ENCODE assay signal across 9 cellular contexts in the genomic region with DNA sequence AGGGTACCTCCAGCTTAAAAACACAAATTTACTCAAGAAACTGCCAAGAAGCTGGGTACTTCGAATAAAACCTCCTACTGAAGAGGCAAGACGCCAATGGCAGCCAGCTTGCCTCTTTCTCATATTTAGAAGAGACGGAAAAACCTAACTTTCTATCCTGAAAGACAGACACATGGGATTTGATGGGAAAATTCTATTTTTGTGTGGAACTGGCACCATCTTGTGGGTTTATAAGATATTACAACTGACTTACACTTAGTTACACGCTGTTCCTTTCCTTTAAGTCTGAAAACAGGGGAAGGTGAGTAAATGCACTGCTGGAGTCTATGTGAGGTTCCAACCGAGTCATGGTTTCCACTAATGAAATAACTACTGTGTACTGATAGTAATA. TPM values are rescaled to one million over a fixed set of nuclear protein-coding genes. Genes with fewer than 3 reads are reported as not detected.
DNase-seq lines count a peak whose midpoint lies in the region; ATAC-seq, FAIRE-seq and TF ChIP-seq lines count a peak whose summit lies in the region.
"Had no signal": no experiment of that assay in that cellular context is flagged by ENCODE, and none has a peak within 500 bp of the region (broad histone marks: within the 10 kb centered on the region; RNA-seq: fewer than 3 reads in every experiment).

No MANE protein-coding gene starts in this region.

- H4K20me1 ChIP-seq in GM23248 (ENCODE audit: insufficient read depth) (no peaks in the 10 kb centered on the region), Karpas-422 (ENCODE audit: insufficient read depth, low read depth, low read length) (no peaks in the 10 kb centered on the region)

- H3K4me2 ChIP-seq in GM23248 (ENCODE audit: unreplicated experiment), result no peak overlapping the region
- no peak overlapping the region for H3K4me2 ChIP-seq in Karpas-422 (ENCODE audit: low read depth, low read length, poor library complexity, severe bottlenecking)

- peak; percentile 28 for FAIRE-seq in frontal cortex (lab: Jason Lieb, UNC)
- FAIRE-seq: colon had no signal

- CTCF ChIA-PET in A673 (lab: Charles Lee), result interaction anchor here (0.8 to 1.8 kb wide), 3 partner anchors 1111 to 1340 kb away, joined by 3 to 6 read pairs (median 3); no protein-coding TSS in a partner anchor

- no peaks in the 10 kb centered on the region for H3K9me2 ChIP-seq in GM23248 (ENCODE audit: insufficient read depth)
- H3K9me2 ChIP-seq in Karpas-422 (replicated peaks; ENCODE audit: insufficient read depth, low read length), result no peaks in the 10 kb centered on the region

- H3K9ac ChIP-seq in GM23248 (no peak overlapping the region), SK-N-MC (ENCODE audit: insufficient read length) (peak overlapping the region; percentile 12), Karpas-422 (ENCODE audit: low read length) (no peak overlapping the region)

- no peak overlapping the region for H2AFZ ChIP-seq in GM23248
- H2AFZ ChIP-seq in Karpas-422 (ENCODE audit: low read length), result no peak overlapping the region

- in situ Hi-C loops in GM23248 (cut with MboI), result no loop called here

- H3K4me1 ChIP-seq in A673 (ENCODE audit: insufficient read depth, low read length, poor library complexity, severe bottlenecking) (peaks cover 10% of the 10 kb centered on the region), GM23248 (ENCODE audit: insufficient read depth) (no peaks in the 10 kb centered on the region), Karpas-422 (ENCODE audit: low read length) (no peaks in the 10 kb centered on the region)

- intact Hi-C loops in A673 (cut with micrococcal nuclease; ENCODE audit: unreplicated experiment), result loop anchor here (1.0 to 5.0 kb wide), 3 partner anchors 1108 to 1250 kb away; no protein-coding TSS in a partner anchor
- intact Hi-C loops in activated T-helper 1 cell treated with anti-CD3 and anti-CD28 coated beads, Interleukin-12 subunit alpha, Interleukin-12 subunit beta, Interleukin-2, Interleukin-4 antibody, amounts not matched to agents 30 ng/mL and 10 ng/mL and 1 ng/mL, durations not matched to agents 14 hours and 24 hours and 36 hours (cut with micrococcal nuclease), result no loop called here

- WGBS in GM23248 (ENCODE audit: low coverage in 1 of 2, low lambda C conversion rate in 2 of 2, missing lambda C conversion rate in 2 of 2), 2 experiments, result 8 to 14% methylated on average over 5 of the region's 5 CpGs

- H3K27me3 ChIP-seq in A673 (replicated peaks; ENCODE audit: insufficient read depth, low read depth, low read length, poor library complexity) (no peaks in the 10 kb centered on the region), GM23248 (replicated peaks; ENCODE audit: insufficient read depth) (no peaks in the 10 kb centered on the region), Karpas-422 (ENCODE audit: low read length) (no peaks in the 10 kb centered on the region)

- H3K4me1 Mint-ChIP-seq in activated T-helper 1 cell treated with anti-CD3 and anti-CD28 coated beads, Interleukin-12 subunit alpha, Interleukin-12 subunit beta, Interleukin-2, Interleukin-4 antibody, amounts not matched to agents 30 ng/mL and 10 ng/mL and 1 ng/mL, durations not matched to agents 14 hours and 24 hours and 36 hours (ENCODE audit: low read depth), result peaks cover 13% of the 10 kb centered on the region

- DNase-seq in A673 (ENCODE audit: low spot score), result peak; percentile 69
- peak; percentile 69 for DNase-seq in GM23248
- no peak for DNase-seq in SK-N-MC (ENCODE audit: low read depth, low spot score)
- peak in 1 of 2 donors; percentile 33 for DNase-seq in frontal cortex (ENCODE audit: low spot score in 2 of 2)
- DNase-seq in retina, result peak; percentile 43
- no peak for DNase-seq in Karpas-422
- DNase-seq in stimulated activated naive CD8-positive, alpha-beta T cell treated with anti-CD3 and anti-CD28 coated beads, Interleukin-15, Interleukin-2, amounts not matched to agents 100 U/mL and 50 U/mL, for 24 hours, result no peak
- DNase-seq in activated T-helper 1 cell treated with anti-CD3 and anti-CD28 coated beads, Interleukin-12 subunit alpha, Interleukin-12 subunit beta, Interleukin-2, Interleukin-4 antibody, amounts not matched to agents 30 ng/mL and 10 ng/mL and 1 ng/mL, durations not matched to agents 14 hours and 24 hours and 36 hours (ENCODE audit: low spot score), result no peak

- H3K4me3 ChIP-seq in A673 (ENCODE audit: low read depth, low read length, poor library complexity, severe bottlenecking) (no peak overlapping the region), GM23248 (no peak overlapping the region), SK-N-MC (no peak overlapping the region), Karpas-422 (ENCODE audit: low read length) (no peak overlapping the region)

- ATAC-seq in stimulated activated naive CD8-positive, alpha-beta T cell treated with anti-CD3 and anti-CD28 coated beads, Interleukin-15, Interleukin-2, amounts not matched to agents 100 U/mL and 50 U/mL, for 24 hours, result no peak

- H3K9me3 ChIP-seq in A673 (ENCODE audit: low read depth, low read length, poor library complexity, severe bottlenecking) (no peaks in the 10 kb centered on the region), GM23248 (ENCODE audit: low read depth) (no peaks in the 10 kb centered on the region), SK-N-MC (ENCODE audit: low read depth, low read length) (no peaks in the 10 kb centered on the region), Karpas-422 (ENCODE audit: low read length) (no peaks in the 10 kb centered on the region)

- no TSS peak for BruUV-seq in A673 (replicated peaks; lab: Mats Ljungman, UMichigan)

- H3K36me3 ChIP-seq in A673 (ENCODE audit: insufficient read depth, low read length, poor library complexity, severe bottlenecking) (peaks cover 49% of the 10 kb centered on the region), GM23248 (ENCODE audit: low read depth) (peaks cover 11% of the 10 kb centered on the region; the same call in 1 of the 2 replicates), SK-N-MC (ENCODE audit: insufficient read depth, low read length) (peaks cover 23% of the 10 kb centered on the region), Karpas-422 (ENCODE audit: insufficient read depth, low read length) (peaks cover 21% of the 10 kb centered on the region)

- no peaks in the 10 kb centered on the region for H3K27me3 Mint-ChIP-seq in activated T-helper 1 cell treated with anti-CD3 and anti-CD28 coated beads, Interleukin-12 subunit alpha, Interleukin-12 subunit beta, Interleukin-2, Interleukin-4 antibody, amounts not matched to agents 30 ng/mL and 10 ng/mL and 1 ng/mL, durations not matched to agents 14 hours and 24 hours and 36 hours (ENCODE audit: insufficient read depth)

- H3K4me3 Mint-ChIP-seq in activated T-helper 1 cell treated with anti-CD3 and anti-CD28 coated beads, Interleukin-12 subunit alpha, Interleukin-12 subunit beta, Interleukin-2, Interleukin-4 antibody, amounts not matched to agents 30 ng/mL and 10 ng/mL and 1 ng/mL, durations not matched to agents 14 hours and 24 hours and 36 hours, result no peak overlapping the region

- no peaks in the 10 kb centered on the region for H3K9me3 Mint-ChIP-seq in activated T-helper 1 cell treated with anti-CD3 and anti-CD28 coated beads, Interleukin-12 subunit alpha, Interleukin-12 subunit beta, Interleukin-2, Interleukin-4 antibody, amounts not matched to agents 30 ng/mL and 10 ng/mL and 1 ng/mL, durations not matched to agents 14 hours and 24 hours and 36 hours

- H3K79me2 ChIP-seq in GM23248 (ENCODE audit: insufficient read depth) (no peaks in the 10 kb centered on the region), Karpas-422 (ENCODE audit: low read length) (peaks cover 16% of the 10 kb centered on the region)

- H3K36me3 Mint-ChIP-seq in activated T-helper 1 cell treated with anti-CD3 and anti-CD28 coated beads, Interleukin-12 subunit alpha, Interleukin-12 subunit beta, Interleukin-2, Interleukin-4 antibody, amounts not matched to agents 30 ng/mL and 10 ng/mL and 1 ng/mL, durations not matched to agents 14 hours and 24 hours and 36 hours (ENCODE audit: low read depth), result peaks cover 38% of the 10 kb centered on the region

- peak; percentile 63 for TF ChIP-seq CTCF in A673 (conservative IDR thresholded peaks at IDR 0.05; ENCODE audit: low read depth, low read length)

- H3F3A ChIP-seq in GM23248 (ENCODE audit: insufficient read depth), result no peaks in the 10 kb centered on the region

- no peak overlapping the region for H3K27ac ChIP-seq in A673 (ENCODE audit: low read depth, low read length, poor library complexity, severe bottlenecking)
- H3K27ac ChIP-seq in GM23248, result no peak overlapping the region
- no peak overlapping the region for H3K27ac ChIP-seq in SK-N-MC
- H3K27ac ChIP-seq in Karpas-422 (ENCODE audit: low read length), result no peak overlapping the region

- no peak overlapping the region for H3K27ac Mint-ChIP-seq in activated T-helper 1 cell treated with anti-CD3 and anti-CD28 coated beads, Interleukin-12 subunit alpha, Interleukin-12 subunit beta, Interleukin-2, Interleukin-4 antibody, amounts not matched to agents 30 ng/mL and 10 ng/mL and 1 ng/mL, durations not matched to agents 14 hours and 24 hours and 36 hours

- POLR2A ChIA-PET in A673 (lab: Charles Lee; ENCODE audit: low non-redundant PET), result interaction anchor here (0.7 kb wide), 1 partner anchor 10 kb away, joined by 4 read pairs; no protein-coding TSS in a partner anchor

RNA-seq across cellular contexts. Expression of gene ZNF18, which starts 10.3 kb away (rescaled TPM):
- total RNA-seq in A673 (2021), result 10.9 and 11.9 TPM in 2 replicates
- 5.7 and 11.3 TPM in 2 replicates for total RNA-seq in GM23248 (2014; rRNA removed; shearing (Covaris generic))
- polyA plus RNA-seq in GM23248 (2016; fragmentation: Nextera tagmentation; extraction: Ambion mirVana), result 7.3 and 7.9 TPM in 2 replicates
- 22.8 TPM for total RNA-seq in frontal cortex
- total RNA-seq in Karpas-422 (2014; rRNA removed; shearing (Covaris generic); ENCODE audit: low replicate concordance), result 13.9 and 15.4 TPM in 2 replicates
- total RNA-seq in activated T-helper 1 cell treated with anti-CD3 and anti-CD28 coated beads, Interleukin-12 subunit alpha, Interleukin-12 subunit beta, Interleukin-2, Interleukin-4 antibody, amounts not matched to agents 30 ng/mL and 10 ng/mL and 1 ng/mL, durations not matched to agents 14 hours and 24 hours and 36 hours, result 7.7 and 11.0 TPM in 2 replicates

RNA-seq across cellular contexts. Expression of gene MAP2K4, which starts 33.7 kb away (rescaled TPM):
- 32.1 and 41.2 TPM in 2 replicates for total RNA-seq in A673 (2021)
- total RNA-seq in GM23248 (2014; rRNA removed; shearing (Covaris generic)), result 34.5 and 47.8 TPM in 2 replicates
- 21.2 and 24.5 TPM in 2 replicates for polyA plus RNA-seq in GM23248 (2016; fragmentation: Nextera tagmentation; extraction: Ambion mirVana)
- total RNA-seq in frontal cortex, result 109 TPM
- 16.4 and 29.7 TPM in 2 replicates for total RNA-seq in Karpas-422 (2014; rRNA removed; shearing (Covaris generic); ENCODE audit: low replicate concordance)
- total RNA-seq in activated T-helper 1 cell treated with anti-CD3 and anti-CD28 coated beads, Interleukin-12 subunit alpha, Interleukin-12 subunit beta, Interleukin-2, Interleukin-4 antibody, amounts not matched to agents 30 ng/mL and 10 ng/mL and 1 ng/mL, durations not matched to agents 14 hours and 24 hours and 36 hours, result 33.3 and 34.7 TPM in 2 replicates

Comparison
In these comparisons a context has a peak if more than half of its experiments do, and no peak if none do; other contexts are left out.
1. DNase-seq: peak in A673 (single experiment), GM23248 (single experiment) and retina (single experiment); none in SK-N-MC (single experiment), Karpas-422 (single experiment), stimulated activated naive CD8-positive, alpha-beta T cell treated with anti-CD3 and anti-CD28 coated beads, Interleukin-15, Interleukin-2, amounts not matched to agents 100 U/mL and 50 U/mL, for 24 hours (single experiment) and activated T-helper 1 cell treated with anti-CD3 and anti-CD28 coated beads, Interleukin-12 subunit alpha, Interleukin-12 subunit beta, Interleukin-2, Interleukin-4 antibody, amounts not matched to agents 30 ng/mL and 10 ng/mL and 1 ng/mL, durations not matched to agents 14 hours and 24 hours and 36 hours (single experiment).